1 cellular context compared by ENCODE assay signal in genomic region chr20:62120365-62120762, GRCh38.
TF ChIP-seq lines count a peak whose summit lies in the region.

No MANE protein-coding gene starts in this region.

TF ChIP-seq in HCT116, 20 proteins besides CTCF, POLR2A, EP300 and RAD21:
- TF ChIP-seq MAX (IDR thresholded peaks at IDR 0.05): no peak
- no peak for TF ChIP-seq SRF (IDR thresholded peaks at IDR 0.05; ENCODE audit: low read depth)
- TF ChIP-seq SP1 (IDR thresholded peaks at IDR 0.05; ENCODE audit: low read depth): no peak
- no peak for TF ChIP-seq JUND (IDR thresholded peaks at IDR 0.05)
- TF ChIP-seq CBX3 (IDR thresholded peaks at IDR 0.05; ENCODE audit: low read depth): no peak
- TF ChIP-seq POLR2AphosphoS5 (IDR thresholded peaks at IDR 0.05; ENCODE audit: low read depth, low read length): no peak
- TF ChIP-seq ATF3 (IDR thresholded peaks at IDR 0.05): no peak
- no peak for TF ChIP-seq ELF1 (IDR thresholded peaks at IDR 0.05; ENCODE audit: borderline replicate concordance, low read depth)
- TF ChIP-seq EGR1 (IDR thresholded peaks at IDR 0.05; ENCODE audit: low read depth): no peak
- no peak for TF ChIP-seq SIN3A (IDR thresholded peaks at IDR 0.05; ENCODE audit: low read depth)
- TF ChIP-seq YY1 (IDR thresholded peaks at IDR 0.05; ENCODE audit: extremely low read depth, insufficient replicate concordance, low read depth, low read length): no peak
- no peak for TF ChIP-seq FOSL1 (IDR thresholded peaks at IDR 0.05; ENCODE audit: low read depth)
- no peak for TF ChIP-seq ZNF274 (IDR thresholded peaks at IDR 0.05; ENCODE audit: low read depth, low read length)
- no peak for TF ChIP-seq TCF7L2 (IDR thresholded peaks at IDR 0.05; ENCODE audit: borderline replicate concordance, extremely low read depth, insufficient read depth, insufficient read length)
- no peak for TF ChIP-seq REST (IDR thresholded peaks at IDR 0.05; ENCODE audit: low read depth)
- TF ChIP-seq EZH2phosphoT487 (IDR thresholded peaks at IDR 0.05; ENCODE audit: borderline replicate concordance): no peak
- TF ChIP-seq EZH2 (IDR thresholded peaks at IDR 0.05): no peak
- TF ChIP-seq ZBTB33 (IDR thresholded peaks at IDR 0.05; ENCODE audit: extremely low read depth, insufficient replicate concordance, low read length): no peak
